ENCODE assay signal across 8 cellular contexts in genomic region chr9:73683862-73684591, GRCh38.
DNase-seq lines count a peak whose midpoint lies in the region; ATAC-seq and TF ChIP-seq lines count a peak whose summit lies in the region.

No MANE protein-coding gene starts in this region.

- ATAC-seq in HG02938 (IDR thresholded peaks at IDR 0.05; ENCODE audit: unreplicated experiment) (no peak), HG03571 (IDR thresholded peaks at IDR 0.05; ENCODE audit: unreplicated experiment) (no peak)

- peak; percentile 27 for TF ChIP-seq CTCF in HL-60 (IDR thresholded peaks at IDR 0.05; ENCODE audit: insufficient read depth, low read length)

- no peak overlapping the region for H3K27ac ChIP-seq in HL-60 (replicated peaks)

- H3K27me3 ChIP-seq in HL-60 (ENCODE audit: insufficient read depth, poor library complexity, severe bottlenecking), result no peaks in the 10 kb centered on the region

- DNase-seq in NCI-H1417 (lab: John Stamatoyannopoulos, UW) (peak in 2 of 3 experiments; percentile 13 to 60), NCI-H1417 treated with DMSO at 0.1 percent for 48 hours (lab: John Stamatoyannopoulos, UW) (no peak), HL-60 (ENCODE audit: low read depth in 1 of 2, low spot score in 1 of 2) (no peak), SW480 (ENCODE audit: low spot score) (peak; percentile 33), kidney glomerular epithelial cell (lab: John Stamatoyannopoulos, UW) (peak; percentile 42), NCI-H345 (lab: John Stamatoyannopoulos, UW) (no peak)

- H3K4me3 ChIP-seq in HL-60 (replicated peaks; ENCODE audit: insufficient read depth, low read length), result no peak overlapping the region

Comparison
In these comparisons a context has a peak if more than half of its experiments do, and no peak if none do; other contexts are left out.
1. DNase-seq: peak in NCI-H1417 (2 of 3), SW480 (single experiment) and kidney glomerular epithelial cell (single experiment); none in NCI-H1417 treated with DMSO at 0.1 percent for 48 hours (single experiment), HL-60 (0 of 2) and NCI-H345 (single experiment).